Comparison of ENCODE assay signal across 22 cellular contexts in the genomic region with DNA sequence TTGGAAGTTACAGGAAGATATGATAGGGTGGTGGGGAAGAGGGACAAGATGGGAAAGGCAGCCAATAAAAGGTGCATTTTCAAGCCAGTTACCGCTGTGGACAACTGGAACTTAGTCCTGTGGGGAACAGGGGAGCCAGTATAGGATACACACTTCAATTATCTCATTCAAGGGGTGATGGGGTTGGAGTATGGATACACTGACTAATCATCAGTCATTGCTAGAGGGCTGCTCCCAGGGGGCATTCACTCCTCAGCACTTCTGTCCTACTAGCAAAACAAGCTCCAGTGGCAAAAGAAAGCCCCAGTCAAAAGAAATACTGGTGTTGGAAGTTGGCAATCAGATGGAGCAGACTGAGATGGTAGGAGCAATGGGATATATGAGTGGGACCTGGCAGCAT.
DNase-seq lines count a peak whose midpoint lies in the region; ATAC-seq and TF ChIP-seq lines count a peak whose summit lies in the region.
"Had no signal": no experiment of that assay in that cellular context is flagged by ENCODE, and none has a peak within 500 bp of the region (broad histone marks: within the 10 kb centered on the region; RNA-seq: fewer than 3 reads in every experiment).

No MANE protein-coding gene starts in this region.

- H3K79me2 ChIP-seq in osteoblast (ENCODE audit: insufficient read depth, low read length), result no peaks in the 10 kb centered on the region

- no peaks in the 10 kb centered on the region for H3K27me3 Mint-ChIP-seq in HFFc6 (ENCODE audit: insufficient read depth)
- H3K27me3 Mint-ChIP-seq: activated CD4-positive, alpha-beta T cell treated with anti-CD3 and anti-CD28 coated beads, Interleukin-2, amount 10 ng/mL, durations not matched to agents 7 days and 5 days had no signal

- peak overlapping the region; percentile 29 for H3K4me2 ChIP-seq in osteoblast (ENCODE audit: insufficient read depth, low read length)

- H3K4me1 Mint-ChIP-seq in HFFc6 (ENCODE audit: low read depth), result peaks cover 71% of the 10 kb centered on the region
- H3K4me1 Mint-ChIP-seq: memory B cell had no signal

- H2AFZ ChIP-seq in osteoblast (ENCODE audit: low read length), result no peak overlapping the region

- H3K27me3 ChIP-seq in RWPE2 (ENCODE audit: insufficient read depth, poor library complexity, severe bottlenecking) (no peaks in the 10 kb centered on the region), osteoblast (ENCODE audit: insufficient read depth, low read length) (no peaks in the 10 kb centered on the region)
- H3K27me3 ChIP-seq: stomach had no signal

- no peaks in the 10 kb centered on the region for H3K36me3 ChIP-seq in RWPE2 (ENCODE audit: low read depth)
- no peaks in the 10 kb centered on the region for H3K36me3 ChIP-seq in osteoblast (ENCODE audit: insufficient read depth, low read length)
- H3K36me3 ChIP-seq: stomach had no signal

- no peaks in the 10 kb centered on the region for H3K36me3 Mint-ChIP-seq in HFFc6 (ENCODE audit: low read depth)
- H3K36me3 Mint-ChIP-seq: natural killer cell treated with Interleukin-12 subunit alpha and Interleukin-12 subunit beta and Interleukin-15 and Interleukin-18, amount 100 ng/mL, for 72 hours had no signal

- H3K9me3 ChIP-seq in RWPE2 (ENCODE audit: severe bottlenecking) (no peaks in the 10 kb centered on the region), osteoblast (ENCODE audit: low read depth, low read length) (no peaks in the 10 kb centered on the region)
- H3K9me3 ChIP-seq: stomach had no signal

- TF ChIP-seq CTCF in HFFc6 (IDR thresholded peaks at IDR 0.05), result no peak
- TF ChIP-seq CTCF in RWPE2 (IDR thresholded peaks at IDR 0.05; ENCODE audit: poor library complexity, severe bottlenecking), result no peak
- TF ChIP-seq CTCF in osteoblast (IDR thresholded peaks at IDR 0.05; ENCODE audit: extremely low read depth, low read depth, low read length), result no peak

- peak overlapping the region; percentile 23; the same call in 1 of the 2 replicates for H3K4me3 Mint-ChIP-seq in HFFc6
- H3K4me3 Mint-ChIP-seq: activated CD4-positive, alpha-beta T cell treated with anti-CD3 and anti-CD28 coated beads, Interleukin-2, amount 10 ng/mL, durations not matched to agents 7 days and 5 days; memory B cell; natural killer cell treated with Interleukin-12 subunit alpha and Interleukin-12 subunit beta and Interleukin-15 and Interleukin-18, amount 100 ng/mL, for 72 hours had no signal

- ATAC-seq in RWPE2 (ENCODE audit: low read depth) (no peak), GM21717 (IDR thresholded peaks at IDR 0.05; ENCODE audit: unreplicated experiment) (no peak)
- ATAC-seq: HepG2 had no signal

- peaks cover 11% of the 10 kb centered on the region for H3K4me1 ChIP-seq in RWPE2 (ENCODE audit: insufficient read depth, poor library complexity, severe bottlenecking)
- peaks cover 19% of the 10 kb centered on the region for H3K4me1 ChIP-seq in osteoblast (ENCODE audit: insufficient read depth, low read length)
- H3K4me1 ChIP-seq: stomach had no signal

- DNase-seq in HFFc6 (peak; percentile 28), RWPE2 (ENCODE audit: low spot score) (no peak), epithelial cell of prostate (ENCODE audit: low read depth, low spot score) (no peak), osteoblast (ENCODE audit: insufficient read length, low spot score, missing footprints) (peak; percentile 19), DMS114 treated with DMSO at 0.1 percent for 48 hours (lab: John Stamatoyannopoulos, UW; ENCODE audit: unreplicated experiment) (no peak), NCI-H69 (lab: John Stamatoyannopoulos, UW) (no peak)
- no peak for DNase-seq in stimulated activated CD8-positive, alpha-beta memory T cell treated with anti-CD3 and anti-CD28 coated beads, Interleukin-4, amount 100 ng/mL, for 48 hours
- DNase-seq: activated CD4-positive, alpha-beta T cell treated with anti-CD3 and anti-CD28 coated beads, Interleukin-2, amount 10 ng/mL, durations not matched to agents 7 days and 5 days; activated gamma-delta T cell; COR-L47; effector CD8-positive, alpha-beta T cell; GOT3; MM.1S; NCI-H1694; NCI-H82; small intestine; stomach had no signal

- H3K27ac ChIP-seq in RWPE2 (ENCODE audit: poor library complexity, severe bottlenecking) (peak overlapping the region; percentile 63), epithelial cell of prostate (peak overlapping the region; percentile 69), osteoblast (ENCODE audit: low read depth, low read length) (peak overlapping the region; percentile 17)
- H3K27ac ChIP-seq: stomach had no signal

- peaks cover 3% of the 10 kb centered on the region; the same call in 1 of the 2 replicates for H3K9me3 Mint-ChIP-seq in HFFc6
- H3K9me3 Mint-ChIP-seq: memory B cell; natural killer cell treated with Interleukin-12 subunit alpha and Interleukin-12 subunit beta and Interleukin-15 and Interleukin-18, amount 100 ng/mL, for 72 hours had no signal

- H3K4me3 ChIP-seq in RWPE2 (ENCODE audit: severe bottlenecking), result no peak overlapping the region
- no peak overlapping the region for H3K4me3 ChIP-seq in osteoblast (ENCODE audit: insufficient read depth, low read length)
- H3K4me3 ChIP-seq: stomach had no signal

- H3K27ac Mint-ChIP-seq in HFFc6, result peak overlapping the region; percentile 65
- H3K27ac Mint-ChIP-seq: activated CD4-positive, alpha-beta T cell treated with anti-CD3 and anti-CD28 coated beads, Interleukin-2, amount 10 ng/mL, durations not matched to agents 7 days and 5 days; memory B cell; natural killer cell treated with Interleukin-12 subunit alpha and Interleukin-12 subunit beta and Interleukin-15 and Interleukin-18, amount 100 ng/mL, for 72 hours; progenitor cell of endocrine pancreas had no signal

- H4K20me1 ChIP-seq in osteoblast (ENCODE audit: insufficient read depth, low read length), result no peaks in the 10 kb centered on the region

Comparison
In these comparisons a context has a peak if more than half of its experiments do, and no peak if none do; other contexts are left out.
1. DNase-seq: peak in HFFc6 (single experiment) and osteoblast (single experiment); none in RWPE2 (single experiment), epithelial cell of prostate (single experiment), stimulated activated CD8-positive, alpha-beta memory T cell treated with anti-CD3 and anti-CD28 coated beads, Interleukin-4, amount 100 ng/mL, for 48 hours (single experiment), DMS114 treated with DMSO at 0.1 percent for 48 hours (single experiment) and NCI-H69 (single experiment).
2. H3K27ac ChIP-seq: peak in every context shown above with its lines; median percentile 69 in epithelial cell of prostate; 63 in RWPE2; 17 in osteoblast.